ENCODE assay signal across 13 cellular contexts in the genomic region with DNA sequence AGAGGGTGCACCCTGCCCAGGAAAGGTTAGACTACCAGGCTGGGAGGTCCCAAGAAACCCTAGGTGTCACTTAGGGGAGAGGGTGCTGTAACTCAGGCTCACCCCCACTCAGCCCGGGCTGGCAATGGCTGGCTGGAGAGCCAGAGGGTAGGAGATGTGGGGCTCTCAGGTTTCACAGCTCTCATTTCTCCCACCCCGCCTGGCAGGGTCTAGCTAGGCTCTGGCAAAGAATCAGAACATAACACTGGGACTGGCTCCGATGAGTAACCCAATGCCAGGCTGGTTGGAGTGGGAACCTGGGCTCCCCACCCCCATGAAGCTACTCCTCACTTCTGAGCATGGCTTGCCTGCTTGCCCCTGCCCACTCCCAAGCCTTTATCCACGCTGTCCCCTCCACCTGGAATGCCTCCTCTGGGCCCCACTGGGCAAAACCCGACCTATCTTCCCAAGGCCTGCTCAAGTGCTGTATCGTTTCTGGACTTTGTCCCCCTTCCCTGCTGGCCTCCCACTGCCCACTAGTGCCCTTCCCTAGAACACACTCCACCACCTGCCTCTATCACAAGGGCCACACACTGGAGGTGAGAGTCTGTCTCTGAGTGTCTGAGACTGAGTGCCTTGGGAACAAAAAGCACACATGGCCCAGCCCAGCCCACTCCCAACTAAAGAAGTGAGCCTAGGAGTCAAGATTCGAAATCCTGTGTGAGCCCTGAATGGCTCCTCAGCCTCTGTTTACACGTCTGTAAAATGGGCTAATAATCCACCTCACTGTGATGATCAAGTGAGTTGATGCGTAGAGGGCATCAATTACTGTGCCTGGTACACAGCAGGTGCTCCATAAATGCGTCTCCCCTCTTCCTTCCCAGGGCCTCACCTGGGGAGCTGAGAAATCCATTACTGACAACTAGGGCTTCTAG. TPM values are rescaled to one million over a fixed set of nuclear protein-coding genes. Genes with fewer than 3 reads are reported as not detected.
DNase-seq lines count a peak whose midpoint lies in the region; ATAC-seq, FAIRE-seq and TF ChIP-seq lines count a peak whose summit lies in the region.
"Had no signal": no experiment of that assay in that cellular context is flagged by ENCODE, and none has a peak within 500 bp of the region (broad histone marks: within the 10 kb centered on the region; RNA-seq: fewer than 3 reads in every experiment).

No MANE protein-coding gene starts in this region.

- no peaks in the 10 kb centered on the region for H3K9me3 ChIP-seq in small intestine (ENCODE audit: control insufficient read depth, low read depth)
- H3K9me3 ChIP-seq: thoracic aorta had no signal

- FAIRE-seq in small intestine (lab: Jason Lieb, UNC) = no peak

- ATAC-seq in activated T-cell treated with anti-CD3 and anti-CD28 coated beads, Interleukin-2, amount 50 U/mL, for 4 hours = no peak
- ATAC-seq in GM21528 (IDR thresholded peaks at IDR 0.05; ENCODE audit: low FRiP score, unreplicated experiment) = no peak
- ATAC-seq in activated CD4-positive, CD25-positive, alpha-beta regulatory T cell treated with anti-CD3 and anti-CD28 coated beads, Interleukin-2, amount 50 U/mL, for 24 hours = no peak

- H3K27ac ChIP-seq in small intestine (ENCODE audit: low read depth in 1 of 2, low read length in 1 of 2) = no peak overlapping the region
- H3K27ac ChIP-seq: KMS-11 had no signal

- H3K4me1 ChIP-seq in small intestine (ENCODE audit: control insufficient read depth in 2 of 2, insufficient read depth in 1 of 2, low read depth in 1 of 2, low read length in 1 of 2) = peaks cover 2 to 4% of the 10 kb centered on the region in 2 donors

- TF ChIP-seq CTCF in brain (conservative IDR thresholded peaks at IDR 0.05) = no peak

- no peaks in the 10 kb centered on the region for H3K27me3 Mint-ChIP-seq in activated T-cell treated with anti-CD3 and anti-CD28 coated beads, Interleukin-2, amount 50 U/mL, for 4 hours (ENCODE audit: low read depth)
- H3K27me3 Mint-ChIP-seq in brain = peaks cover 3% of the 10 kb centered on the region

- H3K36me3 ChIP-seq in small intestine (ENCODE audit: control insufficient read depth in 2 of 2, insufficient read depth in 2 of 2, low read length in 2 of 2) = no peaks in the 10 kb centered on the region
- H3K36me3 ChIP-seq: thoracic aorta had no signal

- WGBS in small intestine, 3 donors = 49 to 76% (median 56%) methylated on average over 10 of the region's 10 CpGs

- H3K9me3 Mint-ChIP-seq in activated T-cell treated with anti-CD3 and anti-CD28 coated beads, Interleukin-2, amount 50 U/mL, for 4 hours = no peaks in the 10 kb centered on the region
- H3K9me3 Mint-ChIP-seq in brain = peaks cover 0 to 3% (median 0%) of the 10 kb centered on the region in 5 experiments

- peak overlapping the region; percentile 48 to 92 (median 76) for H3K27ac Mint-ChIP-seq in brain

- no peaks in the 10 kb centered on the region for H3K36me3 Mint-ChIP-seq in activated T-cell treated with anti-CD3 and anti-CD28 coated beads, Interleukin-2, amount 50 U/mL, for 4 hours (ENCODE audit: insufficient read depth)
- H3K36me3 Mint-ChIP-seq in brain = no peaks in the 10 kb centered on the region

- peak overlapping the region; percentile 74 for H3K4me3 Mint-ChIP-seq in activated T-cell treated with anti-CD3 and anti-CD28 coated beads, Interleukin-2, amount 50 U/mL, for 4 hours
- peak overlapping the region in 3 of 5 experiments; percentile 84 to 85 (median 84) for H3K4me3 Mint-ChIP-seq in brain

- no peak overlapping the region for H3K4me3 ChIP-seq in small intestine (ENCODE audit: low read depth in 1 of 2, low read length in 2 of 2)
- H3K4me3 ChIP-seq: thoracic aorta had no signal

- DNase-seq in activated T-cell treated with anti-CD3 and anti-CD28 coated beads, Interleukin-2, amount 50 U/mL, for 4 hours = no peak
- no peak for DNase-seq in activated T-cell treated with anti-CD3 and anti-CD28 coated beads, Interleukin-2, amount 50 U/mL, for 1 hour
- DNase-seq in NCI-H2171 (lab: John Stamatoyannopoulos, UW) (peak; percentile 60), small intestine (peak; percentile 78), dermis blood vessel endothelial cell (no peak)
- DNase-seq: activated naive CD4-positive, alpha-beta T cell; stimulated activated CD4-positive, alpha-beta T cell treated with anti-CD3 and anti-CD28 coated beads, Interleukin-2, amount 100 ng/mL, for 48 hours had no signal

- H3K4me1 Mint-ChIP-seq in activated T-cell treated with anti-CD3 and anti-CD28 coated beads, Interleukin-2, amount 50 U/mL, for 4 hours (ENCODE audit: low read depth) = peaks cover 11% of the 10 kb centered on the region
- H3K4me1 Mint-ChIP-seq in brain = peaks cover 24% of the 10 kb centered on the region

- no peaks in the 10 kb centered on the region for H3K27me3 ChIP-seq in small intestine (ENCODE audit: control insufficient read depth in 2 of 2, insufficient read depth in 2 of 2, low read length in 2 of 2)

RNA-seq across cellular contexts. Expression of a gene that starts 1.9 kb away (rescaled TPM):
- 1 to 10 TPM; 1.3 to 2.0 (median 1.3) TPM for total RNA-seq in activated T-cell treated with anti-CD3 and anti-CD28 coated beads, Interleukin-2, amount 50 U/mL, for 4 hours
- 64.1 TPM for polyA plus RNA-seq in brain (ENCODE audit: insufficient read depth, low read depth, low replicate concordance)
- 10 to 100 TPM; 12.7 to 56.2 (median 48.8) TPM for polyA plus RNA-seq in small intestine
- 1.5 and 2.5 TPM in 2 replicates for total RNA-seq in dermis blood vessel endothelial cell

RNA-seq across cellular contexts. Expression of a gene that starts 19.8 kb away (rescaled TPM):
- total RNA-seq in activated T-cell treated with anti-CD3 and anti-CD28 coated beads, Interleukin-2, amount 50 U/mL, for 4 hours = 100 to 1,000 TPM; 169 to 210 (median 187) TPM
- polyA plus RNA-seq in brain (ENCODE audit: insufficient read depth, low read depth, low replicate concordance) (49.4 TPM), small intestine (10 to 100 TPM; 90.6 to 97.5 (median 95.0) TPM)
- 35.6 and 65.6 TPM in 2 replicates for total RNA-seq in dermis blood vessel endothelial cell

RNA-seq across cellular contexts. Expression of a gene that starts 37.0 kb away (rescaled TPM):
- not detected for total RNA-seq in activated T-cell treated with anti-CD3 and anti-CD28 coated beads, Interleukin-2, amount 50 U/mL, for 4 hours
- not detected for polyA plus RNA-seq in brain (ENCODE audit: insufficient read depth, low read depth, low replicate concordance)
- polyA plus RNA-seq in small intestine = 1 to 10 TPM; 1.7 to 3.8 (median 2.9) TPM
- total RNA-seq in dermis blood vessel endothelial cell = not detected in 2 replicates
- total RNA-seq: thoracic aorta had no signal
- polyA plus RNA-seq: AG04450 had no signal

RNA-seq across cellular contexts. Expression of a gene that starts 51.8 kb away (rescaled TPM):
- total RNA-seq in activated T-cell treated with anti-CD3 and anti-CD28 coated beads, Interleukin-2, amount 50 U/mL, for 4 hours = 10 to 100 TPM; 22.8 to 24.9 (median 24.0) TPM
- polyA plus RNA-seq in brain (ENCODE audit: insufficient read depth, low read depth, low replicate concordance) = 14.2 TPM
- 10 to 100 TPM in 1 of 3 donors, 1 to 10 TPM in 2; 7.6 to 16.0 (median 7.8) TPM for polyA plus RNA-seq in small intestine
- 26.2 and 43.8 TPM in 2 replicates for total RNA-seq in dermis blood vessel endothelial cell

Comparison
In these comparisons a context has a peak if more than half of its experiments do, and no peak if none do; other contexts are left out.
1. DNase-seq: peak in NCI-H2171 (single experiment) and small intestine (single experiment); none in activated T-cell treated with anti-CD3 and anti-CD28 coated beads, Interleukin-2, amount 50 U/mL, for 4 hours (single experiment), activated T-cell treated with anti-CD3 and anti-CD28 coated beads, Interleukin-2, amount 50 U/mL, for 1 hour (single experiment) and dermis blood vessel endothelial cell (single experiment).